ENCODE assay signal across 35 cellular contexts in genomic region chr11:125297346-125297910, GRCh38.
"Had no signal": no experiment of that assay in that cellular context is flagged by ENCODE, and none has a peak within 500 bp of the region (broad histone marks: within the 10 kb centered on the region; RNA-seq: fewer than 3 reads in every experiment).

No MANE protein-coding gene starts in this region.

- ATAC-seq: activated CD4-positive, CD25-positive, alpha-beta regulatory T cell treated with anti-CD3 and anti-CD28 coated beads, Interleukin-2, amount 50 U/mL, for 24 hours; activated CD8-positive, alpha-beta memory T cell treated with anti-CD3 and anti-CD28 coated beads, Interleukin-2, amount 10 ng/mL, durations not matched to agents 7 days and 5 days; activated CD8-positive, alpha-beta T cell treated with anti-CD3 and anti-CD28 coated beads, Interleukin-2, amount 10 ng/mL, durations not matched to agents 7 days and 5 days; activated naive CD8-positive, alpha-beta T cell treated with anti-CD3 and anti-CD28 coated beads, Interleukin-2, amount 50 U/mL, for 24 hours; gastroesophageal sphincter; T-helper 17 cell had no signal

- H3K27ac Mint-ChIP-seq: activated B cell treated with CpG ODN at 0.5 μM for 24 hours; activated CD4-positive, alpha-beta memory T cell treated with anti-CD3 and anti-CD28 coated beads for 36 hours; activated CD8-positive, alpha-beta memory T cell treated with anti-CD3 and anti-CD28 coated beads, Interleukin-2, amount 10 ng/mL, durations not matched to agents 7 days and 5 days; activated CD8-positive, alpha-beta T cell treated with anti-CD3 and anti-CD28 coated beads, Interleukin-2, amount 10 ng/mL, durations not matched to agents 7 days and 5 days; activated naive CD4-positive, alpha-beta T cell treated with anti-CD3 and anti-CD28 coated beads for 36 hours; activated naive CD4-positive, alpha-beta T cell treated with anti-CD3 and anti-CD28 coated beads, Interleukin-2, amount 50 U/mL, for 24 hours; activated naive CD8-positive, alpha-beta T cell treated with anti-CD3 and anti-CD28 coated beads for 36 hours; activated naive CD8-positive, alpha-beta T cell treated with anti-CD3 and anti-CD28 coated beads, Interleukin-2, amount 50 U/mL, for 24 hours; activated T-helper 1 cell treated with anti-CD3 and anti-CD28 coated beads, Interleukin-12 subunit alpha, Interleukin-12 subunit beta, Interleukin-2, Interleukin-4 antibody, amounts not matched to agents 30 ng/mL and 10 ng/mL and 1 ng/mL, durations not matched to agents 14 hours and 24 hours and 36 hours; activated T-helper 2 cell treated with anti-CD3 and anti-CD28 coated beads, Interferon-gamma antibody, Interleukin-2, Interleukin-4, amounts not matched to agents 10 μg/mL and 5 μg/mL and 100 μg/mL, durations not matched to agents 14 hours and 24 hours and 36 hours; endodermal cell; T-helper 17 cell; T-helper 2 cell treated with Interferon-gamma antibody and Interleukin-4, amounts not matched to agents 5 μg/mL and 100 μg/mL, for 36 hours had no signal

- FAIRE-seq: colon had no signal

- H3K27me3 ChIP-seq: adrenal gland, ascending aorta, brain microvascular endothelial cell, esophagus squamous epithelium, gastroesophageal sphincter had no signal

- H3K9me3 ChIP-seq: adrenal gland, ascending aorta, esophagus squamous epithelium, gastroesophageal sphincter had no signal

- H3K36me3 ChIP-seq: adrenal gland, ascending aorta, brain microvascular endothelial cell, esophagus squamous epithelium, gastroesophageal sphincter, WERI-Rb-1 had no signal

- H3K4me3 ChIP-seq: adrenal gland, ascending aorta, esophagus squamous epithelium, gastroesophageal sphincter had no signal

- H3K9me3 Mint-ChIP-seq: activated B cell treated with CpG ODN at 0.5 μM for 24 hours; activated CD4-positive, alpha-beta memory T cell treated with anti-CD3 and anti-CD28 coated beads for 36 hours; activated naive CD4-positive, alpha-beta T cell treated with anti-CD3 and anti-CD28 coated beads for 36 hours; activated naive CD4-positive, alpha-beta T cell treated with anti-CD3 and anti-CD28 coated beads, Interleukin-2, amount 50 U/mL, for 24 hours; activated naive CD8-positive, alpha-beta T cell treated with anti-CD3 and anti-CD28 coated beads for 36 hours; activated naive CD8-positive, alpha-beta T cell treated with anti-CD3 and anti-CD28 coated beads, Interleukin-2, amount 50 U/mL, for 24 hours; activated T-helper 1 cell treated with anti-CD3 and anti-CD28 coated beads, Interleukin-12 subunit alpha, Interleukin-12 subunit beta, Interleukin-2, Interleukin-4 antibody, amounts not matched to agents 30 ng/mL and 10 ng/mL and 1 ng/mL, durations not matched to agents 14 hours and 24 hours and 36 hours; activated T-helper 2 cell treated with anti-CD3 and anti-CD28 coated beads, Interferon-gamma antibody, Interleukin-2, Interleukin-4, amounts not matched to agents 10 μg/mL and 5 μg/mL and 100 μg/mL, durations not matched to agents 14 hours and 24 hours and 36 hours; endodermal cell; T-helper 2 cell treated with Interferon-gamma antibody and Interleukin-4, amounts not matched to agents 5 μg/mL and 100 μg/mL, for 36 hours had no signal

- H3K36me3 Mint-ChIP-seq: activated CD4-positive, alpha-beta memory T cell treated with anti-CD3 and anti-CD28 coated beads for 36 hours; activated CD8-positive, alpha-beta memory T cell treated with anti-CD3 and anti-CD28 coated beads, Interleukin-2, amount 10 ng/mL, durations not matched to agents 7 days and 5 days; activated naive CD4-positive, alpha-beta T cell treated with anti-CD3 and anti-CD28 coated beads, Interleukin-2, amount 50 U/mL, for 24 hours; activated naive CD8-positive, alpha-beta T cell treated with anti-CD3 and anti-CD28 coated beads for 36 hours had no signal

- DNase-seq: activated B cell treated with CpG ODN at 0.5 μM for 24 hours; activated CD4-positive, alpha-beta memory T cell treated with anti-CD3 and anti-CD28 coated beads for 36 hours; activated CD4-positive, alpha-beta T cell treated with anti-CD3 and anti-CD28 coated beads for 48 hours; activated CD8-positive, alpha-beta memory T cell treated with anti-CD3 and anti-CD28 coated beads, Interleukin-2, amount 10 ng/mL, durations not matched to agents 7 days and 5 days; activated CD8-positive, alpha-beta memory T cell treated with anti-CD3 and anti-CD28 coated beads, Interleukin-2, amount 50 U/mL, for 4 hours; activated CD8-positive, alpha-beta T cell treated with anti-CD3 and anti-CD28 coated beads, Interleukin-2, amount 10 ng/mL, durations not matched to agents 7 days and 5 days; activated effector memory CD4-positive, alpha-beta T cell treated with anti-CD3 and anti-CD28 coated beads, Interleukin-2, amount 50 U/mL, for 16 hours; activated naive CD4-positive, alpha-beta T cell treated with anti-CD3 and anti-CD28 coated beads for 36 hours; activated naive CD8-positive, alpha-beta T cell treated with anti-CD3 and anti-CD28 coated beads for 36 hours; activated naive CD8-positive, alpha-beta T cell treated with anti-CD3 and anti-CD28 coated beads, Interleukin-2, amount 50 U/mL, for 24 hours; activated T-cell treated with anti-CD3 and anti-CD28 coated beads, Interleukin-2, amount 50 U/mL, for 1 hour; activated T-cell treated with anti-CD3 and anti-CD28 coated beads, Interleukin-2, amount 50 U/mL, for 48 hours; adrenal gland; amygdala; brain microvascular endothelial cell; caudate nucleus; cortex of kidney; effector memory CD4-positive, alpha-beta T cell; endodermal cell; esophagus squamous epithelium; foreskin melanocyte; head of caudate nucleus; T-helper 1 cell; T-helper 17 cell; T1000; WERI-Rb-1 had no signal

- H3K4me3 Mint-ChIP-seq: activated B cell treated with CpG ODN at 0.5 μM for 24 hours; activated CD4-positive, alpha-beta memory T cell treated with anti-CD3 and anti-CD28 coated beads for 36 hours; activated CD8-positive, alpha-beta memory T cell treated with anti-CD3 and anti-CD28 coated beads, Interleukin-2, amount 10 ng/mL, durations not matched to agents 7 days and 5 days; activated CD8-positive, alpha-beta T cell treated with anti-CD3 and anti-CD28 coated beads, Interleukin-2, amount 10 ng/mL, durations not matched to agents 7 days and 5 days; activated naive CD4-positive, alpha-beta T cell treated with anti-CD3 and anti-CD28 coated beads for 36 hours; activated naive CD4-positive, alpha-beta T cell treated with anti-CD3 and anti-CD28 coated beads, Interleukin-2, amount 50 U/mL, for 24 hours; activated naive CD8-positive, alpha-beta T cell treated with anti-CD3 and anti-CD28 coated beads for 36 hours; activated naive CD8-positive, alpha-beta T cell treated with anti-CD3 and anti-CD28 coated beads, Interleukin-2, amount 50 U/mL, for 24 hours; activated T-helper 1 cell treated with anti-CD3 and anti-CD28 coated beads, Interleukin-12 subunit alpha, Interleukin-12 subunit beta, Interleukin-2, Interleukin-4 antibody, amounts not matched to agents 30 ng/mL and 10 ng/mL and 1 ng/mL, durations not matched to agents 14 hours and 24 hours and 36 hours; endodermal cell; T-helper 17 cell; T-helper 2 cell treated with Interferon-gamma antibody and Interleukin-4, amounts not matched to agents 5 μg/mL and 100 μg/mL, for 36 hours had no signal

- H3K27ac ChIP-seq: adrenal gland, ascending aorta, brain microvascular endothelial cell, epithelial cell of prostate, esophagus squamous epithelium, gastroesophageal sphincter, WERI-Rb-1 had no signal

- H3K4me1 Mint-ChIP-seq: activated B cell treated with CpG ODN at 0.5 μM for 24 hours; activated CD8-positive, alpha-beta memory T cell treated with anti-CD3 and anti-CD28 coated beads, Interleukin-2, amount 10 ng/mL, durations not matched to agents 7 days and 5 days; activated naive CD4-positive, alpha-beta T cell treated with anti-CD3 and anti-CD28 coated beads, Interleukin-2, amount 50 U/mL, for 24 hours; activated naive CD8-positive, alpha-beta T cell treated with anti-CD3 and anti-CD28 coated beads for 36 hours; activated naive CD8-positive, alpha-beta T cell treated with anti-CD3 and anti-CD28 coated beads, Interleukin-2, amount 50 U/mL, for 24 hours had no signal

- H3K27me3 Mint-ChIP-seq: activated B cell treated with CpG ODN at 0.5 μM for 24 hours; activated naive CD8-positive, alpha-beta T cell treated with anti-CD3 and anti-CD28 coated beads for 36 hours had no signal
